In the genomic region with DNA sequence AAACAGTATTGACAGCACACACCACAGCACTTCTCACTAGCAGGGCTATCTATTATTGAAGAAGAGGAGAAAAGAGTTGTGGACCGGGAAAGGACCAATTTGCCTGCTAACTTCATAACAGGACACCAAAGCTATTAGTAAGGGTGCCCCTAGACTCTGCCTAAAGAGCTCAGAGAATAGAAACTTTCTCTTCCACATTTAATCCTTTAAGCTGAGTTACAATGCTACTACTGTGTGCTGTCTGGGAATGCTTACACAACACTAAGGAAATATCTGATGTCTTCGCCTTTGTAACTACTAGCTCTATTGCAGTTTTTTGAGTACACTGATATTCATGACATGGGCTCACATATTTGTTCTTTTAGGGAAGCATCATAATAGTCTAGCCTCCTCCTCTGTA, we compare ENCODE assay signal across 1 cellular context.
TF ChIP-seq lines count a peak whose summit lies in the region.

No MANE protein-coding gene starts in this region.

TF ChIP-seq in HepG2, 621 proteins besides CTCF, POLR2A, EP300 and RAD21:
- TF ChIP-seq ZNF513 (CRISPR knock-in tag; conservative IDR thresholded peaks at IDR 0.05) (no peak), BCL6 (CRISPR knock-in tag; IDR thresholded peaks at IDR 0.05) (0 out of 2 replicates have a peak, but pooled peaks have one; percentile 11), ZNF788 (CRISPR knock-in tag; IDR thresholded peaks at IDR 0.05; ENCODE audit: borderline replicate concordance) (no peak), SOX13 (IDR thresholded peaks at IDR 0.05) (no peak), SOX13 (CRISPR knock-in tag; conservative IDR thresholded peaks at IDR 0.05 in 1 of 2, IDR thresholded peaks at IDR 0.05 in 1 of 2) (0 out of 4 replicates have a peak, but pooled peaks of 1 of the 2 experiments have one; percentile 7), RAD51 (IDR thresholded peaks at IDR 0.05; ENCODE audit: borderline replicate concordance) (no peak), ZNF749 (CRISPR knock-in tag; IDR thresholded peaks at IDR 0.05; ENCODE audit: borderline replicate concordance) (no peak), RNF2 (conservative IDR thresholded peaks at IDR 0.05; ENCODE audit: low read depth) (no peak), PRDM15 (CRISPR knock-in tag; IDR thresholded peaks at IDR 0.05) (no peak), ATF1 (CRISPR knock-in tag; IDR thresholded peaks at IDR 0.05) (no peak), ATF6 (CRISPR knock-in tag; conservative IDR thresholded peaks at IDR 0.05) (no peak)
TF ChIP-seq in HepG2: peak in this region for 2.
